In the genomic region with DNA sequence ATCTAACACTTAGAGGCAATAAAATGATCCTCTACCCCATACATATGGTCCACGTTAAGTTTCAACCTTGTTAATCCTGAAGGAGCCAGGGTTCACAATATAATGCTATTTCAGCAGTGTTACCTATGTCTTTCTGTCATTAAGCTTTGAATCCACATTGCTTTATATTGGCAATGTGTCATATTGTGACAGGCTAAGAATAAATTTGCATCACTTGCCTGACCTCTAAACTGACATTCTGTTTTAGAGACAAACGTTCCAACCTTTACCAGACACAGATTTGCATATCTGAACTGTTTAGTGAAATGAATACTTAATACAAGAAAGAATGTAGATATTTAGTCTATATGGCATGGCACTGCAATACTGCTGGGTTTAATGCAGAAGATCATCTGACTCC, we compare ENCODE assay signal across 21 cellular contexts.
DNase-seq lines count a peak whose midpoint lies in the region; FAIRE-seq and TF ChIP-seq lines count a peak whose summit lies in the region.
"Had no signal": no experiment of that assay in that cellular context is flagged by ENCODE, and none has a peak within 500 bp of the region (broad histone marks: within the 10 kb centered on the region; RNA-seq: fewer than 3 reads in every experiment).

No MANE protein-coding gene starts in this region.

- peaks cover 4% of the 10 kb centered on the region for H3K27me3 Mint-ChIP-seq in nephron progenitor cell (ENCODE audit: low read depth, poor library complexity)
- H3K27me3 Mint-ChIP-seq: CD4-positive, CD25-positive, alpha-beta regulatory T cell had no signal

- H3K4me2 ChIP-seq in neural cell (ENCODE audit: low read length) = peak overlapping the region; percentile 16
- H3K4me2 ChIP-seq: BLaER1 had no signal

- H3K9me3 Mint-ChIP-seq in nephron progenitor cell = peaks cover 17% of the 10 kb centered on the region

- peak overlapping the region; percentile 41 for H3K27ac ChIP-seq in neural cell (ENCODE audit: low read length)
- H3K27ac ChIP-seq: BLaER1 had no signal

- no peak overlapping the region for H2AFZ ChIP-seq in neural cell (ENCODE audit: low read depth, low read length)

- H3K27me3 ChIP-seq in neural cell (ENCODE audit: insufficient read depth, low read depth, low read length) = no peaks in the 10 kb centered on the region
- H3K27me3 ChIP-seq: BE2C, BLaER1 had no signal

- no peaks in the 10 kb centered on the region for H3K36me3 ChIP-seq in neural cell (ENCODE audit: insufficient read depth, low read length)
- H3K36me3 ChIP-seq: BE2C, BLaER1 had no signal

- no peak overlapping the region for H3K9ac ChIP-seq in neural cell (ENCODE audit: low read length)
- H3K9ac ChIP-seq: BLaER1 had no signal

- DNase-seq in D721Med (ENCODE audit: insufficient read length, low spot score) = no peak
- peak; percentile 80 to 83 for DNase-seq in NCI-H526 (lab: John Stamatoyannopoulos, UW)
- DNase-seq in nephron progenitor cell = no peak
- no peak for DNase-seq in activated CD4-positive, alpha-beta T cell treated with anti-CD3 and anti-CD28 coated beads for 4 hours
- DNase-seq: 8988T; ACHN; BE2C; C1 segment of cervical spinal cord; CD4-positive, alpha-beta memory T cell; CD4-positive, CD25-positive, alpha-beta regulatory T cell; CD8-positive, alpha-beta memory T cell; COR-L47; DMS79 treated with DMSO at 0.1 percent for 48 hours; GF-D8 had no signal

- no peaks in the 10 kb centered on the region for H3K36me3 Mint-ChIP-seq in nephron progenitor cell (ENCODE audit: low read depth)
- H3K36me3 Mint-ChIP-seq: CD14-positive monocyte; CD4-positive, alpha-beta memory T cell; CD4-positive, CD25-positive, alpha-beta regulatory T cell; CD8-positive, alpha-beta memory T cell had no signal

- H3F3A ChIP-seq in neural cell (ENCODE audit: insufficient read depth, low read length, poor library complexity, severe bottlenecking) = no peaks in the 10 kb centered on the region

- FAIRE-seq in D721Med (lab: Jason Lieb, UNC) = peak; percentile 21
- FAIRE-seq: A204.1, G401.6, GM12891, GM19239 had no signal

- no peaks in the 10 kb centered on the region for H4K20me1 ChIP-seq in neural cell (ENCODE audit: insufficient read depth)
- H4K20me1 ChIP-seq: BLaER1 had no signal

- TF ChIP-seq CTCF in D721Med (IDR thresholded peaks at IDR 0.05; ENCODE audit: insufficient read depth, missing control alignments) = no peak
- no peak for TF ChIP-seq CTCF in neural cell (IDR thresholded peaks at IDR 0.05; ENCODE audit: poor library complexity, severe bottlenecking)
- no peak for TF ChIP-seq CTCF in nephron progenitor cell (IDR thresholded peaks at IDR 0.05)

- peak overlapping the region; percentile 28 for H3K4me3 ChIP-seq in neural cell (ENCODE audit: low read length)
- H3K4me3 ChIP-seq: BLaER1 had no signal

- H3K79me2 ChIP-seq in neural cell (replicated peaks; ENCODE audit: insufficient read depth, low read length) = no peaks in the 10 kb centered on the region

- peak; percentile 91 for TF ChIP-seq EP300 in neural cell (conservative IDR thresholded peaks at IDR 0.05; ENCODE audit: poor library complexity, severe bottlenecking)

- H3K4me3 Mint-ChIP-seq in nephron progenitor cell = no peak overlapping the region
- H3K4me3 Mint-ChIP-seq: CD14-positive monocyte; CD4-positive, alpha-beta memory T cell; CD4-positive, CD25-positive, alpha-beta regulatory T cell; CD8-positive, alpha-beta memory T cell had no signal

- no peaks in the 10 kb centered on the region for H3K4me1 Mint-ChIP-seq in nephron progenitor cell
- H3K4me1 Mint-ChIP-seq: CD14-positive monocyte; CD4-positive, alpha-beta memory T cell; CD4-positive, CD25-positive, alpha-beta regulatory T cell; CD8-positive, alpha-beta memory T cell had no signal

- H3K9me3 ChIP-seq in neural cell (ENCODE audit: low read length) = peaks cover under 1% of the 10 kb centered on the region
- H3K9me3 ChIP-seq: BE2C, BLaER1 had no signal

- no peak for TF ChIP-seq RAD21 in neural cell (conservative IDR thresholded peaks at IDR 0.05)

- no peak overlapping the region for H3K27ac Mint-ChIP-seq in nephron progenitor cell
- H3K27ac Mint-ChIP-seq: CD14-positive monocyte; CD4-positive, alpha-beta memory T cell; CD4-positive, CD25-positive, alpha-beta regulatory T cell; CD8-positive, alpha-beta memory T cell had no signal

- H3K9me2 ChIP-seq in neural cell (ENCODE audit: insufficient read depth, low read length) = no peaks in the 10 kb centered on the region

TF ChIP-seq in neural cell, 6 proteins besides CTCF, POLR2A, EP300 and RAD21:
- TF ChIP-seq EZH2 (IDR thresholded peaks at IDR 0.05; ENCODE audit: borderline replicate concordance, insufficient read depth, low read length, poor library complexity, severe bottlenecking) (no peak), POLR2AphosphoS5 (IDR thresholded peaks at IDR 0.05) (peak; percentile 52)

Comparison
In these comparisons a context has a peak if more than half of its experiments do, and no peak if none do; other contexts are left out.
1. DNase-seq: peak in NCI-H526 (2 of 2); none in D721Med (single experiment), nephron progenitor cell (single experiment) and activated CD4-positive, alpha-beta T cell treated with anti-CD3 and anti-CD28 coated beads for 4 hours (0 of 2).